In genomic region chr1:212856755-212857154, GRCh38 we compare ENCODE assay signal across 9 cellular contexts. TPM values are rescaled to one million over a fixed set of nuclear protein-coding genes. Genes with fewer than 3 reads are reported as not detected.
DNase-seq lines count a peak whose midpoint lies in the region; ATAC-seq and TF ChIP-seq lines count a peak whose summit lies in the region.
"Had no signal": no experiment of that assay in that cellular context is flagged by ENCODE, and none has a peak within 500 bp of the region (broad histone marks: within the 10 kb centered on the region; RNA-seq: fewer than 3 reads in every experiment).

No MANE protein-coding gene starts in this region.

- no peak overlapping the region for H4K8ac ChIP-seq in neuronal stem cell (ENCODE audit: low read depth, low read length)

- no peaks in the 10 kb centered on the region for H3K27me3 ChIP-seq in KMS-11 (ENCODE audit: insufficient read depth, low read depth)
- no peaks in the 10 kb centered on the region for H3K27me3 ChIP-seq in dorsolateral prefrontal cortex
- peaks cover 0 to 1% (median 0%) of the 10 kb centered on the region in 3 experiments for H3K27me3 ChIP-seq in neuronal stem cell (ENCODE audit: control insufficient read depth in 3 of 3, insufficient read depth in 3 of 3, low read depth in 1 of 3, low read length in 3 of 3)

- no peak overlapping the region for H3K4ac ChIP-seq in neuronal stem cell (ENCODE audit: low read length)

- H3K23ac ChIP-seq in neuronal stem cell (ENCODE audit: low read depth, low read length, poor library complexity), result no peak overlapping the region

- ATAC-seq in GM21786 (IDR thresholded peaks at IDR 0.05; ENCODE audit: unreplicated experiment), result no peak

- H2BK120ac ChIP-seq in neuronal stem cell (ENCODE audit: low read depth, low read length), result no peak overlapping the region

- POLR2A ChIA-PET in HEK293T (lab: Yijun Ruan, JAX), result interaction anchor here (1.5 to 2.3 kb wide), 2 partner anchors 19 to 23 kb away, joined by 6 to 9 read pairs; no protein-coding TSS in a partner anchor

- H3K9me3 ChIP-seq in neuronal stem cell (replicated peaks in 1 of 2; ENCODE audit: control insufficient read depth in 2 of 2, insufficient read depth in 1 of 2, low read depth in 1 of 2, low read length in 2 of 2), result no peaks in the 10 kb centered on the region

- H2BK12ac ChIP-seq in neuronal stem cell (ENCODE audit: low read length), result no peak overlapping the region

- H3K4me2 ChIP-seq in KMS-11, result peak overlapping the region; percentile 67
- no peak overlapping the region for H3K4me2 ChIP-seq in neuronal stem cell (ENCODE audit: insufficient read depth, low read length, poor library complexity, severe bottlenecking)

- H2AFZ ChIP-seq in KMS-11 (ENCODE audit: low read depth) (peak overlapping the region; percentile 74; the same call in 1 of the 2 replicates), neuronal stem cell (ENCODE audit: low read length) (no peak overlapping the region)

- no peak overlapping the region for H3K14ac ChIP-seq in neuronal stem cell (ENCODE audit: low read length)

- H3K79me2 ChIP-seq in KMS-11 (ENCODE audit: insufficient read depth, low read depth), result peaks cover 38% of the 10 kb centered on the region

- H4K20me1 ChIP-seq in KMS-11 (ENCODE audit: insufficient read depth), result no peaks in the 10 kb centered on the region

- no peak overlapping the region for H2AK5ac ChIP-seq in neuronal stem cell (ENCODE audit: low read depth, low read length)

- H3K4me1 ChIP-seq in KMS-11 (ENCODE audit: low read depth, poor library complexity, severe bottlenecking) (peaks cover 35% of the 10 kb centered on the region), neuronal stem cell (ENCODE audit: control insufficient read depth in 2 of 2, insufficient read depth in 1 of 2, low read depth in 1 of 2, low read length in 2 of 2) (peaks cover 8 to 9% of the 10 kb centered on the region in 2 donors)

- no peak overlapping the region for H2BK5ac ChIP-seq in neuronal stem cell (ENCODE audit: low read length)

- no peak overlapping the region for H4K91ac ChIP-seq in neuronal stem cell (ENCODE audit: low read depth, low read length, poor library complexity)

- no peak overlapping the region for H2BK15ac ChIP-seq in neuronal stem cell (ENCODE audit: low read length)

- H3K4me3 ChIP-seq in KMS-11 (IDR thresholded peaks at IDR 0.05; ENCODE audit: insufficient read depth, low read depth, low read length) (no peak overlapping the region), dorsolateral prefrontal cortex (peak overlapping the region in 37 of 59 donors; percentile 73 to 99 (median 95)), neuronal stem cell (ENCODE audit: low read length in 2 of 2) (peak overlapping the region in 1 of 2 donors; percentile 72)

- no peak for TF ChIP-seq CTCF in KMS-11 (conservative IDR thresholded peaks at IDR 0.05; ENCODE audit: low read depth, low read length)
- no peak for TF ChIP-seq CTCF in dorsolateral prefrontal cortex (IDR thresholded peaks at IDR 0.05 in 54 of 56, conservative IDR thresholded peaks at IDR 0.05 in 2 of 56; ENCODE audit: low read depth in 1 of 56, partially characterized antibody in 56 of 56)

- intact Hi-C loops in dorsolateral prefrontal cortex (cut with DNase I), result loop anchor here (5.0 kb wide), 1 partner anchor 64 kb away; the partner anchor contains the start of genes NSL1 (in 2 of the 2) and TATDN3 (in 2 of the 2)

- WGBS in neuronal stem cell (ENCODE audit: extremely low coverage in 2 of 2, insufficient read length in 2 of 2, insufficient replicate concordance in 1 of 2), 2 donors, result no CpG with 5 or more reads among the region's 16 CpGs

- CTCF ChIA-PET in HEK293T (lab: Yijun Ruan, JAX), result no interaction called here

- H3K79me1 ChIP-seq in neuronal stem cell (ENCODE audit: low read depth, low read length), result peaks cover 7% of the 10 kb centered on the region

- H3K27ac ChIP-seq in KMS-11, result peak overlapping the region; percentile 66; the same call in 1 of the 2 replicates
- H3K27ac ChIP-seq in dorsolateral prefrontal cortex, result peak overlapping the region in 1 of 59 donors; percentile 83
- H3K27ac ChIP-seq in neuronal stem cell (replicated peaks; ENCODE audit: low read length), result no peak overlapping the region

- H3K9ac ChIP-seq in KMS-11 (peak overlapping the region; percentile 79; the same call in 1 of the 2 replicates), neuronal stem cell (ENCODE audit: low read depth, low read length, poor library complexity) (no peak overlapping the region)

- H3K36me3 ChIP-seq in KMS-11 (ENCODE audit: insufficient read depth) (no peaks in the 10 kb centered on the region), neuronal stem cell (replicated peaks in 1 of 2; ENCODE audit: control insufficient read depth in 2 of 2, insufficient read depth in 2 of 2, low read length in 2 of 2) (peaks cover 3 to 11% of the 10 kb centered on the region in 2 donors)

- DNase-seq in ELF-1 (ENCODE audit: low read depth, low spot score) (peak; percentile 31), dorsolateral prefrontal cortex (no peak), neuronal stem cell (ENCODE audit: low spot score) (no peak), MV-4-11 (lab: John Stamatoyannopoulos, UW) (no peak), HEK293T (ENCODE audit: extremely low spot score) (no peak)
- no peak for DNase-seq in NK-92 treated with Interleukin-12 subunit alpha and Interleukin-12 subunit beta, amount 100 ng/mL, for 24 hours (lab: John Stamatoyannopoulos, UW)

- H3K18ac ChIP-seq in neuronal stem cell (ENCODE audit: low read length), result peak overlapping the region; percentile 2

TF ChIP-seq in HEK293T, 16 proteins besides CTCF, POLR2A, EP300 and RAD21:
- TF ChIP-seq LEF1 (IDR thresholded peaks at IDR 0.05; ENCODE audit: borderline replicate concordance) (no peak), FOXA1 (IDR thresholded peaks at IDR 0.05) (no peak), ELF4 (IDR thresholded peaks at IDR 0.05) (no peak), CTBP1 (IDR thresholded peaks at IDR 0.05; ENCODE audit: borderline replicate concordance) (no peak), FOXK2 (IDR thresholded peaks at IDR 0.05) (no peak), L3MBTL2 (conservative IDR thresholded peaks at IDR 0.05) (no peak), BHLHE40 (IDR thresholded peaks at IDR 0.05; ENCODE audit: borderline replicate concordance) (no peak), NFRKB (IDR thresholded peaks at IDR 0.05) (no peak), FOXM1 (IDR thresholded peaks at IDR 0.05; ENCODE audit: borderline replicate concordance) (no peak), SUZ12 (IDR thresholded peaks at IDR 0.05) (no peak), ZNF384 (IDR thresholded peaks at IDR 0.05) (no peak), HDGF (IDR thresholded peaks at IDR 0.05; ENCODE audit: borderline replicate concordance) (no peak), SP1 (IDR thresholded peaks at IDR 0.05) (no peak), TARDBP (IDR thresholded peaks at IDR 0.05) (no peak)
- TF ChIP-seq, protein P1, sequence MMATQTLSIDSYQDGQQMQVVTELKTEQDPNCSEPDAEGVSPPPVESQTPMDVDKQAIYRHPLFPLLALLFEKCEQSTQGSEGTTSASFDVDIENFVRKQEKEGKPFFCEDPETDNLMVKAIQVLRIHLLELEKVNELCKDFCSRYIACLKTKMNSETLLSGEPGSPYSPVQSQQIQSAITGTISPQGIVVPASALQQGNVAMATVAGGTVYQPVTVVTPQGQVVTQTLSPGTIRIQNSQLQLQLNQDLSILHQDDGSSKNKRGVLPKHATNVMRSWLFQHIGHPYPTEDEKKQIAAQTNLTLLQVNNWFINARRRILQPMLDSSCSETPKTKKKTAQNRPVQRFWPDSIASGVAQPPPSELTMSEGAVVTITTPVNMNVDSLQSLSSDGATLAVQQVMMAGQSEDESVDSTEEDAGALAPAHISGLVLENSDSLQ (IDR thresholded peaks at IDR 0.05), result no peak

RNA-seq across cellular contexts. Expression of gene FLVCR1, which starts 1.3 kb away (rescaled TPM):
- total RNA-seq in dorsolateral prefrontal cortex, result 10 to 100 TPM in 93 of 120 experiments, 1 to 10 TPM in 27; 6.5 to 21.2 (median 11.6) TPM
- polyA plus RNA-seq in neuronal stem cell (2013, experiment 1 of 2), result 12.0 TPM
- polyA plus RNA-seq in neuronal stem cell (2013, experiment 2 of 2), result 12.9 TPM

RNA-seq across cellular contexts. Expression of gene SPATA45, which starts 9.3 kb away (rescaled TPM):
- total RNA-seq in dorsolateral prefrontal cortex, result 1 to 10 TPM in 30 of 120 experiments, under 1 TPM in 1, not detected in 89; 0.96 to 2.7 (median 1.5) TPM
- polyA plus RNA-seq in neuronal stem cell (2013, experiment 1 of 2), result 0.24 TPM
- 0.54 TPM for polyA plus RNA-seq in neuronal stem cell (2013, experiment 2 of 2)
- total RNA-seq: subcutaneous adipose tissue had no signal
